In genomic region chr5:141923443-141924313, GRCh38 we compare ENCODE assay signal across 8 cellular contexts. TPM values are rescaled to one million over a fixed set of nuclear protein-coding genes. Genes with fewer than 3 reads are reported as not detected.
A peak's percentile ranks its signal among the peaks of the same experiment; 100 is the strongest.
DNase-seq lines count a peak whose midpoint lies in the region; ATAC-seq and TF ChIP-seq lines count a peak whose summit lies in the region.

TSS of gene DELE1 (plus strand) at chr5:141923871. CDS start at chr5:141923942, 71 bp downstream.

- H3K27me3 Mint-ChIP-seq in T-cell (no peaks in the 10 kb centered on the region), type B pancreatic cell (no peaks in the 10 kb centered on the region)

- peak within 1 kb of the TSS; percentile 95 for H3K27ac ChIP-seq in adipose tissue (ENCODE audit: low read depth, low read length)

- H3K4me3 Mint-ChIP-seq in T-cell (peak within 1 kb of the TSS; percentile 89 to 93 (median 91)), type B pancreatic cell (peak within 1 kb of the TSS; percentile 93)

- intact Hi-C loops in cardiac septum (cut with DNase I): loop anchor here (5.0 kb wide), 1 partner anchor 41 kb away; no protein-coding TSS in a partner anchor

- CTCF ChIA-PET in T-cell (lab: Charles Lee): interaction anchor here (0.5 to 2.7 kb wide), 15 partner anchors 10 to 603 kb away, joined by 3 to 12 read pairs (median 4); partner anchors contain the start of genes DIAPH1 (in 1 of the 2), HDAC3 (in 1 of the 2), RELL2 (in 1 of the 2) and RNF14 (in 1 of the 2)

- H3K4me3 ChIP-seq in GM12865 (ENCODE audit: low read depth, low read length): peak within 1 kb of the TSS; percentile 80

- ATAC-seq in HG02678 (IDR thresholded peaks at IDR 0.05; ENCODE audit: unreplicated experiment) (peak; percentile 99), T-cell (replicated peaks in 1 of 4) (peak; percentile 96 to 98 (median 98))

- TF ChIP-seq CTCF in GM12865 (IDR thresholded peaks at IDR 0.05; ENCODE audit: insufficient read depth, low read depth, low read length, missing control alignments): no peak
- TF ChIP-seq CTCF in type B pancreatic cell (conservative IDR thresholded peaks at IDR 0.05): no peak

- peak within 1 kb of the TSS; percentile 93 to 94 for H3K27ac Mint-ChIP-seq in T-cell
- peak within 1 kb of the TSS; percentile 88 for H3K27ac Mint-ChIP-seq in type B pancreatic cell

- WGBS in adipose tissue, 3 donors: 0 to 1% (median 0%) methylated on average over 52 to 54 of the region's 54 CpGs

- POLR2A ChIA-PET in T-cell (lab: Charles Lee): interaction anchor here (0.5 to 1.1 kb wide), 5 partner anchors 18 to 331 kb away, joined by 3 to 6 read pairs (median 3); no protein-coding TSS in a partner anchor

- DNase-seq in GM12865 (ENCODE audit: low read depth): peak; percentile 94
- peak; percentile 50 for DNase-seq in NCI-H128 (lab: John Stamatoyannopoulos, UW; ENCODE audit: unreplicated experiment)
- peak; percentile 83 to 93 (median 87) for DNase-seq in T-cell
- DNase-seq in cardiac septum (ENCODE audit: low spot score): peak; percentile 98
- DNase-seq in pons (ENCODE audit: low spot score): peak; percentile 90
- peak; percentile 92 for DNase-seq in type B pancreatic cell (ENCODE audit: extremely low spot score, unreplicated experiment)

- H3K36me3 Mint-ChIP-seq in T-cell (peaks cover 34% of the 10 kb centered on the region), type B pancreatic cell (peaks cover 17% of the 10 kb centered on the region)

- H3K9me3 Mint-ChIP-seq in T-cell (no peaks in the 10 kb centered on the region), type B pancreatic cell (peaks cover 5% of the 10 kb centered on the region)

- H3K4me1 Mint-ChIP-seq in T-cell (peaks cover 35 to 43% (median 42%) of the 10 kb centered on the region in 3 donors), type B pancreatic cell (ENCODE audit: unreplicated experiment) (peaks cover 9% of the 10 kb centered on the region)

RNA-seq across cellular contexts. Expression of gene DELE1, which starts in this region (rescaled TPM):
- total RNA-seq in T-cell: 100 to 1,000 TPM in 1 of 5 donors, 10 to 100 TPM in 4; 80.3 to 130 (median 85.2) TPM
- 10 to 100 TPM; 29.9 to 47.0 (median 35.0) TPM for polyA plus RNA-seq in adipose tissue
- total RNA-seq in cardiac septum: 115 TPM
- 45.7 and 67.9 TPM in 2 replicates for total RNA-seq in type B pancreatic cell (ENCODE audit: low replicate concordance)

Comparison
In these comparisons a context has a peak if more than half of its experiments do, and no peak if none do; other contexts are left out.
1. Peak in every context shown above with its lines: DNase-seq, ATAC-seq, H3K4me3 ChIP-seq and H3K27ac ChIP-seq.